In genomic region chr10:86972613-86973380, GRCh38 we compare ENCODE assay signal across 1 cellular context.
TF ChIP-seq lines count a peak whose summit lies in the region.

No MANE protein-coding gene starts in this region.

TF ChIP-seq in GM23338, 12 proteins besides CTCF, POLR2A, EP300 and RAD21:
- TF ChIP-seq REST (IDR thresholded peaks at IDR 0.05; ENCODE audit: unreplicated experiment) (no peak), ZNF331 (CRISPR knock-in tag; IDR thresholded peaks at IDR 0.05; ENCODE audit: low read depth) (no peak), POLR2AphosphoS5 (IDR thresholded peaks at IDR 0.05; ENCODE audit: low read depth) (no peak), ZNF462 (CRISPR knock-in tag; IDR thresholded peaks at IDR 0.05) (no peak)
